ENCODE assay signal across 15 cellular contexts in genomic region chr5:132485641-132486317, GRCh38. TPM values are rescaled to one million over a fixed set of nuclear protein-coding genes. Genes with fewer than 3 reads are reported as not detected.
DNase-seq lines count a peak whose midpoint lies in the region; TF ChIP-seq lines count a peak whose summit lies in the region.
"Had no signal": no experiment of that assay in that cellular context is flagged by ENCODE, and none has a peak within 500 bp of the region (broad histone marks: within the 10 kb centered on the region; RNA-seq: fewer than 3 reads in every experiment).

No MANE protein-coding gene starts in this region.

- peaks cover 81% of the 10 kb centered on the region for H3K36me3 Mint-ChIP-seq in activated CD4-positive, alpha-beta memory T cell treated with anti-CD3 and anti-CD28 coated beads, Interleukin-2, amount 10 ng/mL, durations not matched to agents 7 days and 5 days (ENCODE audit: low read depth)

- H3K9me3 ChIP-seq in duodenal mucosa (ENCODE audit: control insufficient read depth in 1 of 2, low read length in 2 of 2), result no peaks in the 10 kb centered on the region
- H3K9me3 ChIP-seq in spleen, result no peaks in the 10 kb centered on the region

- 36 to 63% (median 54%) methylated on average over 6 of the region's 6 CpGs for WGBS in spleen, 5 donors

- peak overlapping the region; percentile 91 for H3K27ac Mint-ChIP-seq in activated CD4-positive, alpha-beta memory T cell treated with anti-CD3 and anti-CD28 coated beads, Interleukin-2, amount 10 ng/mL, durations not matched to agents 7 days and 5 days
- H3K27ac Mint-ChIP-seq: brain had no signal

- peak overlapping the region; percentile 10 to 40 for H3K9ac ChIP-seq in duodenal mucosa (ENCODE audit: low read depth in 1 of 2, low read length in 2 of 2)

- H3K27ac ChIP-seq in duodenal mucosa (ENCODE audit: low read depth, low read length) (no peak overlapping the region), spleen (peak overlapping the region; percentile 64 to 100 (median 100)), brain microvascular endothelial cell (no peak overlapping the region)

- no peaks in the 10 kb centered on the region for H3K9me3 Mint-ChIP-seq in activated CD4-positive, alpha-beta memory T cell treated with anti-CD3 and anti-CD28 coated beads, Interleukin-2, amount 10 ng/mL, durations not matched to agents 7 days and 5 days
- H3K9me3 Mint-ChIP-seq: brain had no signal

- H3K4me3 ChIP-seq in duodenal mucosa (ENCODE audit: low read depth in 1 of 2, low read length in 2 of 2) (peak overlapping the region; percentile 28 to 96), spleen (peak overlapping the region in 4 of 8 donors; percentile 92 to 96 (median 95)), brain microvascular endothelial cell (ENCODE audit: low read depth, low read length) (no peak overlapping the region)

- H3K4me1 ChIP-seq in duodenal mucosa (ENCODE audit: control insufficient read depth in 1 of 2, insufficient read depth in 2 of 2, low read length in 2 of 2) (peaks cover 53 to 57% of the 10 kb centered on the region in 2 donors), spleen (peaks cover 41 to 92% (median 78%) of the 10 kb centered on the region in 6 donors)

- H3K36me3 ChIP-seq in duodenal mucosa (ENCODE audit: control insufficient read depth in 1 of 2, insufficient read depth in 2 of 2, low read length in 2 of 2), result peaks cover 64 to 75% of the 10 kb centered on the region in 2 donors
- peaks cover 14 to 89% (median 76%) of the 10 kb centered on the region in 6 donors for H3K36me3 ChIP-seq in spleen
- peaks cover 71% of the 10 kb centered on the region for H3K36me3 ChIP-seq in brain microvascular endothelial cell (replicated peaks)

- DNase-seq in GDM1 (lab: John Stamatoyannopoulos, UW) (peak; percentile 43), spleen (peak; percentile 80), Kasumi-1 (lab: John Stamatoyannopoulos, UW) (no peak), ureter (ENCODE audit: low spot score) (no peak), brain microvascular endothelial cell (no peak), medulla oblongata (ENCODE audit: extremely low spot score) (no peak)
- DNase-seq in activated CD4-positive, alpha-beta memory T cell treated with anti-CD3 and anti-CD28 coated beads, Interleukin-2, amount 10 ng/mL, durations not matched to agents 7 days and 5 days, result peak; percentile 27
- DNase-seq: DMS53, NCI-H446, SHP77 had no signal

- intact Hi-C loops in spleen (cut with DNase I; ENCODE audit: low total_unique reads), result no loop called here

- peak overlapping the region; percentile 91 for H3K4me3 Mint-ChIP-seq in activated CD4-positive, alpha-beta memory T cell treated with anti-CD3 and anti-CD28 coated beads, Interleukin-2, amount 10 ng/mL, durations not matched to agents 7 days and 5 days
- H3K4me3 Mint-ChIP-seq: brain had no signal

- no peak for TF ChIP-seq POLR2A in spleen (IDR thresholded peaks at IDR 0.05)

- in situ Hi-C loops in brain microvascular endothelial cell (cut with HindIII; ENCODE audit: low pct_ligation_motif_present, low sequenced_read_pairs), result no loop called here

- H3K27me3 Mint-ChIP-seq in activated CD4-positive, alpha-beta memory T cell treated with anti-CD3 and anti-CD28 coated beads, Interleukin-2, amount 10 ng/mL, durations not matched to agents 7 days and 5 days, result no peaks in the 10 kb centered on the region

- H3K27me3 ChIP-seq in duodenal mucosa (ENCODE audit: control insufficient read depth in 1 of 2, insufficient read depth in 2 of 2, low read length in 2 of 2) (no peaks in the 10 kb centered on the region), spleen (replicated peaks in 1 of 7) (no peaks in the 10 kb centered on the region), brain microvascular endothelial cell (replicated peaks) (no peaks in the 10 kb centered on the region)

- CTCF ChIA-PET in activated CD4-positive, alpha-beta memory T cell treated with anti-CD3 and anti-CD28 coated beads, Interleukin-2, amount 10 ng/mL, durations not matched to agents 7 days and 5 days (lab: Charles Lee), result interaction anchor here (1.6 kb wide), 1 partner anchor 11 kb away, joined by 5 read pairs; no protein-coding TSS in a partner anchor

- H3K4me1 Mint-ChIP-seq in activated CD4-positive, alpha-beta memory T cell treated with anti-CD3 and anti-CD28 coated beads, Interleukin-2, amount 10 ng/mL, durations not matched to agents 7 days and 5 days, result peaks cover 66% of the 10 kb centered on the region

- no peak for TF ChIP-seq CTCF in spleen (IDR thresholded peaks at IDR 0.05 in 8 of 11, conservative IDR thresholded peaks at IDR 0.05 in 3 of 11)
- no peak for TF ChIP-seq CTCF in brain microvascular endothelial cell (IDR thresholded peaks at IDR 0.05; ENCODE audit: low read depth, low read length, missing control alignments)

- POLR2A ChIA-PET in activated CD4-positive, alpha-beta memory T cell treated with anti-CD3 and anti-CD28 coated beads, Interleukin-2, amount 10 ng/mL, durations not matched to agents 7 days and 5 days (lab: Charles Lee), result interaction anchor here (0.7 to 33.4 kb wide), 9 partner anchors 5 to 94 kb away, joined by 3 to 1155 read pairs (median 399); partner anchors contain the start of gene IRF1

RNA-seq across cellular contexts. Expression of gene IRF1, which starts 4.8 kb away (rescaled TPM):
- total RNA-seq in activated CD4-positive, alpha-beta memory T cell treated with anti-CD3 and anti-CD28 coated beads, Interleukin-2, amount 10 ng/mL, durations not matched to agents 7 days and 5 days, result 100 to 1,000 TPM; 231 to 239 TPM
- total RNA-seq in spleen (100 to 1,000 TPM; 146 to 307 (median 165) TPM), ureter (40.8 TPM)
- 100 to 1,000 TPM in 1 of 3 donors, 10 to 100 TPM in 2; 57.9 to 113 (median 59.7) TPM for polyA plus RNA-seq in spleen

RNA-seq across cellular contexts. Expression of gene IL5, which starts 57.5 kb away (rescaled TPM):
- 1 to 10 TPM; 2.6 to 3.3 TPM for total RNA-seq in activated CD4-positive, alpha-beta memory T cell treated with anti-CD3 and anti-CD28 coated beads, Interleukin-2, amount 10 ng/mL, durations not matched to agents 7 days and 5 days
- total RNA-seq in spleen, result not detected
- polyA plus RNA-seq in spleen, result not detected
- not detected for total RNA-seq in ureter
- total RNA-seq: H1, left colon, LHCN-M2 had no signal
- polyA plus RNA-seq: H1 had no signal

Comparison
In these comparisons a context has a peak if more than half of its experiments do, and no peak if none do; other contexts are left out.
1. DNase-seq: peak in GDM1 (single experiment), activated CD4-positive, alpha-beta memory T cell treated with anti-CD3 and anti-CD28 coated beads, Interleukin-2, amount 10 ng/mL, durations not matched to agents 7 days and 5 days (single experiment) and spleen (single experiment); none in Kasumi-1 (0 of 2), ureter (single experiment), brain microvascular endothelial cell (single experiment) and medulla oblongata (single experiment).
2. H3K27ac ChIP-seq: peak in spleen (8 of 8); none in duodenal mucosa (single experiment) and brain microvascular endothelial cell (single experiment).